ENCODE assay signal across 10 cellular contexts in the genomic region with DNA sequence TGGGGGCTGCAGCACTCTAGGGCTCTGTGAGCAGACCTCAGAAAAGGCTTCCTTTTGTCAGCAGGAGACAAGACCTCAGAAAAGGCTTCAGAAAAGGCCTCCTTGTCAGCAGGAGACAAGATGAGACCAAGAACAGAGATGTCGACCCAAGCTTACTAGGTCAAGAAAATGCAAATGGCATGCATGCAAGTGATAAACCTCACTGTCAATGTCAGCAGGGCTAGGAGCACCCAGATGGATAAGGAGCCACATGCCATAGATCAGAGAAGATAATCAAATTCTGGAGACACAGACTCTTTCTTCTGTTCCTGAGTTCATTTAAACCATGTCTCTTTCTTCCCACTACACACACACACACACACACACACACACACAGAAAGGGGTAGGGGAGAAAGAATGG.
"Had no signal": no experiment of that assay in that cellular context is flagged by ENCODE, and none has a peak within 500 bp of the region (broad histone marks: within the 10 kb centered on the region; RNA-seq: fewer than 3 reads in every experiment).

No MANE protein-coding gene starts in this region.

- H3K36me3 ChIP-seq: HAP-1 had no signal

- H3K4me3 ChIP-seq: GM23248, HAP-1, K562 had no signal

- H3K9me3 ChIP-seq: HAP-1 had no signal

- ATAC-seq: HCT116, K562 had no signal

- H3K27ac ChIP-seq: GM23248 had no signal

- H3K4me3 Mint-ChIP-seq: HFFc6 had no signal

- H3K27ac Mint-ChIP-seq: HFFc6 had no signal

- H3K9ac ChIP-seq: GM23248 had no signal

- FAIRE-seq: HTR-8/SVneo, K562 had no signal

- DNase-seq: GM23248, GOT3, H7, HFFc6, IMR-90, KG1 had no signal
